In genomic region chr12:9647825-9648700, GRCh38 we compare ENCODE assay signal across 8 cellular contexts. TPM values are rescaled to one million over a fixed set of nuclear protein-coding genes. Genes with fewer than 3 reads are reported as not detected.
DNase-seq lines count a peak whose midpoint lies in the region; ATAC-seq and TF ChIP-seq lines count a peak whose summit lies in the region.

No MANE protein-coding gene starts in this region.

- peak overlapping the region; percentile 68 for H3K9ac ChIP-seq in DND-41 (ENCODE audit: low read depth, low read length)
- peak overlapping the region; percentile 63 to 87 (median 68) for H3K9ac ChIP-seq in subcutaneous abdominal adipose tissue (ENCODE audit: low read length in 5 of 5)

- H3K79me2 ChIP-seq in DND-41 (ENCODE audit: insufficient read depth, low read length): peaks cover 41% of the 10 kb centered on the region

- TF ChIP-seq POLR2A in Raji (IDR thresholded peaks at IDR 0.05; ENCODE audit: insufficient read depth, low read depth, low read length): peak; percentile 68

- TF ChIP-seq RAD21 in Ishikawa (IDR thresholded peaks at IDR 0.05; ENCODE audit: low read depth): no peak; the same call in 1 of the 2 replicates

- no peaks in the 10 kb centered on the region for H4K20me1 ChIP-seq in DND-41 (ENCODE audit: insufficient read depth, low read length)

- peaks cover 65% of the 10 kb centered on the region for H3K4me1 ChIP-seq in DND-41 (ENCODE audit: insufficient read depth, low read length)
- peaks cover 9% of the 10 kb centered on the region for H3K4me1 ChIP-seq in foreskin keratinocyte
- peaks cover 21% of the 10 kb centered on the region for H3K4me1 ChIP-seq in neuron (ENCODE audit: insufficient read depth, low read length)
- H3K4me1 ChIP-seq in subcutaneous abdominal adipose tissue (ENCODE audit: control insufficient read depth in 5 of 5, insufficient read depth in 5 of 5, low read length in 5 of 5): peaks cover 0 to 38% (median 27%) of the 10 kb centered on the region in 5 donors

- peak overlapping the region; percentile 69 for H2AFZ ChIP-seq in DND-41 (ENCODE audit: low read depth, low read length)
- peak overlapping the region; percentile 91 for H2AFZ ChIP-seq in neuron (ENCODE audit: low read depth, low read length)

- H3K9me3 ChIP-seq in DND-41 (ENCODE audit: insufficient read depth, low read length, severe bottlenecking) (peaks cover 3% of the 10 kb centered on the region), neuron (ENCODE audit: low read length) (no peaks in the 10 kb centered on the region), subcutaneous abdominal adipose tissue (ENCODE audit: control insufficient read depth in 5 of 5, low read length in 5 of 5) (no peaks in the 10 kb centered on the region)

- H3K36me3 ChIP-seq in DND-41 (ENCODE audit: insufficient read depth, low read length) (peaks cover 3% of the 10 kb centered on the region), neuron (ENCODE audit: insufficient read depth, low read length) (no peaks in the 10 kb centered on the region), subcutaneous abdominal adipose tissue (ENCODE audit: control insufficient read depth in 5 of 5, insufficient read depth in 5 of 5, low read length in 5 of 5) (no peaks in the 10 kb centered on the region)

- H3K27me3 ChIP-seq in DND-41 (ENCODE audit: insufficient read depth, low read length, poor library complexity) (no peaks in the 10 kb centered on the region), foreskin keratinocyte (no peaks in the 10 kb centered on the region), neuron (ENCODE audit: insufficient read depth, low read length) (no peaks in the 10 kb centered on the region), subcutaneous abdominal adipose tissue (ENCODE audit: control insufficient read depth in 5 of 5, insufficient read depth in 4 of 5, low read length in 5 of 5) (no peaks in the 10 kb centered on the region)

- peak overlapping the region; percentile 80 for H3K4me2 ChIP-seq in DND-41 (ENCODE audit: insufficient read depth, low read length)

- H3K4me3 ChIP-seq in DND-41 (ENCODE audit: low read depth in 1 of 2, low read length in 2 of 2): peak overlapping the region; percentile 43 to 79
- peak overlapping the region; percentile 83 for H3K4me3 ChIP-seq in neuron (ENCODE audit: low read length)
- H3K4me3 ChIP-seq in subcutaneous abdominal adipose tissue (ENCODE audit: low read depth in 1 of 5, low read length in 5 of 5): peak overlapping the region; percentile 75 to 96 (median 80)

- H3K27ac ChIP-seq in DND-41 (ENCODE audit: low read length) (peak overlapping the region; percentile 97), foreskin keratinocyte (peak overlapping the region; percentile 68), subcutaneous abdominal adipose tissue (ENCODE audit: low read depth, low read length) (peak overlapping the region; percentile 74)

- ATAC-seq in DND-41 (ENCODE audit: insufficient read depth, low read depth) (peak; percentile 78), GM21717 (IDR thresholded peaks at IDR 0.05; ENCODE audit: unreplicated experiment) (peak; percentile 73), foreskin keratinocyte (peak; percentile 75)

- peak; percentile 93 for DNase-seq in DND-41
- DNase-seq in activated effector memory CD4-positive, alpha-beta T cell treated with anti-CD3 and anti-CD28 coated beads, Interleukin-2, amount 50 U/mL, for 16 hours: peak; percentile 95
- peak; percentile 42 to 60 for DNase-seq in foreskin keratinocyte

- TF ChIP-seq CTCF in DND-41 (IDR thresholded peaks at IDR 0.05; ENCODE audit: borderline replicate concordance, extremely low read depth, low read length, poor library complexity, severe bottlenecking) (no peak), foreskin keratinocyte (conservative IDR thresholded peaks at IDR 0.05) (no peak)

- peak; percentile 52; the same call in 1 of the 2 replicates for TF ChIP-seq EP300 in Ishikawa (IDR thresholded peaks at IDR 0.05; ENCODE audit: borderline replicate concordance)

TF ChIP-seq in Ishikawa, 13 proteins besides CTCF, POLR2A, EP300 and RAD21:
- no peak for TF ChIP-seq TEAD4 (IDR thresholded peaks at IDR 0.05)
- TF ChIP-seq USF1 (IDR thresholded peaks at IDR 0.05): peak; percentile 44; the same call in 1 of the 2 replicates
- TF ChIP-seq ZBTB7A (IDR thresholded peaks at IDR 0.05; ENCODE audit: low read depth): peak; percentile 96
- peak; percentile 70 for TF ChIP-seq EGR1 (IDR thresholded peaks at IDR 0.05)
- TF ChIP-seq, protein P1, sequence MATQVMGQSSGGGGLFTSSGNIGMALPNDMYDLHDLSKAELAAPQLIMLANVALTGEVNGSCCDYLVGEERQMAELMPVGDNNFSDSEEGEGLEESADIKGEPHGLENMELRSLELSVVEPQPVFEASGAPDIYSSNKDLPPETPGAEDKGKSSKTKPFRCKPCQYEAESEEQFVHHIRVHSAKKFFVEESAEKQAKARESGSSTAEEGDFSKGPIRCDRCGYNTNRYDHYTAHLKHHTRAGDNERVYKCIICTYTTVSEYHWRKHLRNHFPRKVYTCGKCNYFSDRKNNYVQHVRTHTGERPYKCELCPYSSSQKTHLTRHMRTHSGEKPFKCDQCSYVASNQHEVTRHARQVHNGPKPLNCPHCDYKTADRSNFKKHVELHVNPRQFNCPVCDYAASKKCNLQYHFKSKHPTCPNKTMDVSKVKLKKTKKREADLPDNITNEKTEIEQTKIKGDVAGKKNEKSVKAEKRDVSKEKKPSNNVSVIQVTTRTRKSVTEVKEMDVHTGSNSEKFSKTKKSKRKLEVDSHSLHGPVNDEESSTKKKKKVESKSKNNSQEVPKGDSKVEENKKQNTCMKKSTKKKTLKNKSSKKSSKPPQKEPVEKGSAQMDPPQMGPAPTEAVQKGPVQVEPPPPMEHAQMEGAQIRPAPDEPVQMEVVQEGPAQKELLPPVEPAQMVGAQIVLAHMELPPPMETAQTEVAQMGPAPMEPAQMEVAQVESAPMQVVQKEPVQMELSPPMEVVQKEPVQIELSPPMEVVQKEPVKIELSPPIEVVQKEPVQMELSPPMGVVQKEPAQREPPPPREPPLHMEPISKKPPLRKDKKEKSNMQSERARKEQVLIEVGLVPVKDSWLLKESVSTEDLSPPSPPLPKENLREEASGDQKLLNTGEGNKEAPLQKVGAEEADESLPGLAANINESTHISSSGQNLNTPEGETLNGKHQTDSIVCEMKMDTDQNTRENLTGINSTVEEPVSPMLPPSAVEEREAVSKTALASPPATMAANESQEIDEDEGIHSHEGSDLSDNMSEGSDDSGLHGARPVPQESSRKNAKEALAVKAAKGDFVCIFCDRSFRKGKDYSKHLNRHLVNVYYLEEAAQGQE (IDR thresholded peaks at IDR 0.05; ENCODE audit: low read depth): no peak; the same call in 1 of the 2 replicates
- TF ChIP-seq MAX (IDR thresholded peaks at IDR 0.05): peak; percentile 85
- TF ChIP-seq TCF12 (IDR thresholded peaks at IDR 0.05; ENCODE audit: low read depth): peak; percentile 44; the same call in 1 of the 2 replicates
- TF ChIP-seq TAF1 (IDR thresholded peaks at IDR 0.05; ENCODE audit: low read depth): peak; percentile 65

RNA-seq across cellular contexts. Expression of gene CLEC2D, which starts 21.4 kb away (rescaled TPM):
- total RNA-seq in foreskin keratinocyte: 0.60 and 0.78 TPM in 2 replicates
- polyA plus RNA-seq in foreskin keratinocyte: 0.48 and 0.69 TPM in 2 replicates

RNA-seq across cellular contexts. Expression of gene KLRB1, which starts 40.3 kb away (rescaled TPM):
- total RNA-seq in foreskin keratinocyte: not detected in 2 replicates
- not detected in 2 replicates for polyA plus RNA-seq in foreskin keratinocyte

Comparison
In these comparisons a context has a peak if more than half of its experiments do, and no peak if none do; other contexts are left out.
1. Peak in every context shown above with its lines: DNase-seq, ATAC-seq, H3K4me3 ChIP-seq and H3K27ac ChIP-seq.